In genomic region chr9:111236337-111236736, GRCh38 we compare ENCODE assay signal across 1 cellular context.
TF ChIP-seq lines count a peak whose summit lies in the region.

No MANE protein-coding gene starts in this region.

TF ChIP-seq in H1, 55 proteins besides CTCF, POLR2A, EP300 and RAD21:
- no peak for TF ChIP-seq RBBP5 (IDR thresholded peaks at IDR 0.05; ENCODE audit: borderline replicate concordance, low read depth, low read length)
- TF ChIP-seq TEAD4 (IDR thresholded peaks at IDR 0.05; ENCODE audit: low read depth, low read length) = no peak
